In the genomic region with DNA sequence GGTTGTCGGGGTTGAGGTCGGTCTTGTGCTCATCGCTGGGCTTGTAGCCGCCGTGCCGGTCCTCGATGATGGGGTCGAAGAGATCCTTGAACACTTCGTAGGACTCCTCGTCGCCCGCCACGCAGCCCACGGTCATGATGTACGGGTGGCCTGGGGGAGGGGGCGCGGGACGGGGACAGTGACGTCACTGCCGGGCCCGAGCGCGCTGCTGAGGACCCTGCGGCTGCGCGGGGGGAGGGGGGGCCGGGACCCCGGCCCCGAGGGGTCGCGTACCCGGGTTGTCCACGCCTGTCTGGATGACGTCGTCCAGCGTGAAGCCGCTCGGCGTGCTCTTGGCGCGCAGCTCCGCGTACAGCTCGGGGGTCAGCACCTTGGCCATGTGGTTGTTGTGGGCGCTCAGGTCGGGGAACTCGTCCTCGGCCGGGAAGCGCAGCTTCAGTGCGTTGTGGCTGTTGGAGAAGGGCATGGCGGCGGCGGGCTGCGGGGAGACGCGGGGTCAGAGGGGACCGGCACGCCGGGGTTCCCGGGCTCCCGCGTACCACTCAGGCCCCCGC, we compare ENCODE assay signal across 7 cellular contexts. TPM values are rescaled to one million over a fixed set of nuclear protein-coding genes. Genes with fewer than 3 reads are reported as not detected.
DNase-seq lines count a peak whose midpoint lies in the region; ATAC-seq and TF ChIP-seq lines count a peak whose summit lies in the region.

No MANE protein-coding gene starts in this region.

- H4K20me1 ChIP-seq in GM23338 (replicated peaks; ENCODE audit: insufficient read depth) = peaks cover 11% of the 10 kb centered on the region
- H4K20me1 ChIP-seq in neural progenitor cell (ENCODE audit: low read depth) = peaks cover 42% of the 10 kb centered on the region

- H3F3A ChIP-seq in GM23338 (replicated peaks; ENCODE audit: low read depth) (peaks cover 21% of the 10 kb centered on the region), neural progenitor cell (ENCODE audit: low read depth) (peaks cover 55% of the 10 kb centered on the region)

- H3K4me3 ChIP-seq in GM23338 = peak overlapping the region; percentile 90
- H3K4me3 ChIP-seq in esophagus muscularis mucosa = peak overlapping the region; percentile 80 to 91 (median 85)
- H3K4me3 ChIP-seq in neural progenitor cell = peak overlapping the region; percentile 63

- peak; percentile 57 for DNase-seq in GM23338 (ENCODE audit: low spot score)
- peak; percentile 26 for DNase-seq in RPMI8226
- DNase-seq in esophagus muscularis mucosa (ENCODE audit: extremely low spot score) = no peak
- DNase-seq in neural progenitor cell (ENCODE audit: low spot score) = peak; percentile 66
- no peak for DNase-seq in SKM-1 (lab: John Stamatoyannopoulos, UW; ENCODE audit: unreplicated experiment)
- no peak for DNase-seq in omental fat pad (ENCODE audit: low spot score)
- no peak for DNase-seq in stimulated activated CD4-positive, alpha-beta T cell treated with anti-CD3 and anti-CD28 coated beads, Interleukin-2, amount 100 ng/mL, for 48 hours

- H3K9me3 ChIP-seq in esophagus muscularis mucosa (no peaks in the 10 kb centered on the region), neural progenitor cell (ENCODE audit: low read depth) (no peaks in the 10 kb centered on the region)

- 0% methylated on average over 3 of the region's 64 CpGs for WGBS in esophagus muscularis mucosa

- TF ChIP-seq CTCF in GM23338 (conservative IDR thresholded peaks at IDR 0.05; ENCODE audit: low read depth in 2 of 2) = no peak
- TF ChIP-seq CTCF in esophagus muscularis mucosa (IDR thresholded peaks at IDR 0.05) = no peak
- TF ChIP-seq CTCF in neural progenitor cell (IDR thresholded peaks at IDR 0.05) = no peak
- TF ChIP-seq CTCF in omental fat pad (IDR thresholded peaks at IDR 0.05) = no peak

- H3K9me3 Mint-ChIP-seq in GM23338 (peaks cover 4% of the 10 kb centered on the region; the same call in 1 of the 3 replicates), neural progenitor cell (no peaks in the 10 kb centered on the region)

- intact Hi-C loops in esophagus muscularis mucosa (cut with DNase I) = no loop called here

- no peak for TF ChIP-seq EP300 in esophagus muscularis mucosa (IDR thresholded peaks at IDR 0.05)

- H3K27ac ChIP-seq in GM23338 (ENCODE audit: low read depth) (no peak overlapping the region), esophagus muscularis mucosa (replicated peaks in 1 of 4) (peak overlapping the region; percentile 96 to 98 (median 97)), neural progenitor cell (no peak overlapping the region)

- H3K9me2 ChIP-seq in GM23338 (ENCODE audit: insufficient read depth) = no peaks in the 10 kb centered on the region

- H3K4me2 ChIP-seq in GM23338 = peak overlapping the region; percentile 88
- H3K4me2 ChIP-seq in neural progenitor cell = peak overlapping the region; percentile 85

- H3K27ac Mint-ChIP-seq in GM23338 (no peak overlapping the region), neural progenitor cell (no peak overlapping the region)

- TF ChIP-seq POLR2A in esophagus muscularis mucosa (IDR thresholded peaks at IDR 0.05; ENCODE audit: low read depth) = no peak

- H3K4me1 ChIP-seq in GM23338 (ENCODE audit: insufficient read depth) = peaks cover 17% of the 10 kb centered on the region
- H3K4me1 ChIP-seq in esophagus muscularis mucosa = peaks cover 59 to 83% (median 75%) of the 10 kb centered on the region in 4 donors
- peaks cover 43% of the 10 kb centered on the region for H3K4me1 ChIP-seq in neural progenitor cell

- ATAC-seq in GM23338 (no peak), omental fat pad (ENCODE audit: low FRiP score) (no peak)

- H3K4me3 Mint-ChIP-seq in GM23338 (peak overlapping the region; percentile 79), neural progenitor cell (peak overlapping the region; percentile 87)

- H3K36me3 ChIP-seq in GM23338 (ENCODE audit: insufficient read depth) (no peaks in the 10 kb centered on the region; the same call in 1 of the 2 replicates), esophagus muscularis mucosa (peaks cover 3 to 19% (median 12%) of the 10 kb centered on the region in 4 donors), neural progenitor cell (no peaks in the 10 kb centered on the region)

- H3K79me2 ChIP-seq in GM23338 (replicated peaks; ENCODE audit: insufficient read depth) (no peaks in the 10 kb centered on the region), neural progenitor cell (ENCODE audit: low read depth) (peaks cover 10% of the 10 kb centered on the region)

- no peak overlapping the region for H3K9ac ChIP-seq in neural progenitor cell

- H3K27me3 ChIP-seq in GM23338 (ENCODE audit: insufficient read depth) (peaks cover 22% of the 10 kb centered on the region), esophagus muscularis mucosa (peaks cover 0 to 9% (median 4%) of the 10 kb centered on the region in 4 donors), neural progenitor cell (peaks cover 33% of the 10 kb centered on the region)

- H3K4me1 Mint-ChIP-seq in GM23338 (peaks cover 24% of the 10 kb centered on the region), neural progenitor cell (peaks cover 46% of the 10 kb centered on the region)

- H3K27me3 Mint-ChIP-seq in GM23338 (ENCODE audit: insufficient read depth, low read depth, poor library complexity) = peaks cover 33% of the 10 kb centered on the region
- peaks cover 8% of the 10 kb centered on the region for H3K27me3 Mint-ChIP-seq in neural progenitor cell (ENCODE audit: insufficient read depth, low read depth)

- H2AFZ ChIP-seq in GM23338 (no peak overlapping the region), neural progenitor cell (replicated peaks) (no peak overlapping the region)

- H3K36me3 Mint-ChIP-seq in GM23338 (ENCODE audit: low read depth) (peaks cover 14% of the 10 kb centered on the region), neural progenitor cell (peaks cover 6% of the 10 kb centered on the region)

TF ChIP-seq in GM23338, 12 proteins besides CTCF, POLR2A, EP300 and RAD21 (continues in another document):
- no peak for TF ChIP-seq JUNB (IDR thresholded peaks at IDR 0.05; ENCODE audit: unreplicated experiment)
- no peak for TF ChIP-seq NANOG (IDR thresholded peaks at IDR 0.05; ENCODE audit: borderline replicate concordance)
- no peak for TF ChIP-seq ZNF331 (CRISPR knock-in tag; IDR thresholded peaks at IDR 0.05; ENCODE audit: low read depth)
- no peak for TF ChIP-seq ZNF114 (CRISPR knock-in tag; IDR thresholded peaks at IDR 0.05)

RNA-seq across cellular contexts. Expression of a gene that starts 0.5 kb away (rescaled TPM):
- total RNA-seq in GM23338 (2014; rRNA removed; shearing (Covaris generic)) = 504 and 604 TPM in 2 replicates
- polyA plus RNA-seq in GM23338 (2016; fragmentation: Nextera tagmentation; extraction: Ambion mirVana) = 846 and 852 TPM in 2 replicates
- total RNA-seq in esophagus muscularis mucosa (1,000 to 10,000 TPM in 3 of 4 donors, 100 to 1,000 TPM in 1; 917 to 1,843 (median 1,284) TPM), neural progenitor cell (ENCODE audit: low replicate concordance) (54.2 and 173 TPM in 2 replicates), omental fat pad (100 to 1,000 TPM; 173 to 275 (median 217) TPM)

RNA-seq across cellular contexts. Expression of a gene that starts 6.9 kb away (rescaled TPM):
- 22.0 and 28.2 TPM in 2 replicates for total RNA-seq in GM23338 (2014; rRNA removed; shearing (Covaris generic))
- 13.2 and 13.4 TPM in 2 replicates for polyA plus RNA-seq in GM23338 (2016; fragmentation: Nextera tagmentation; extraction: Ambion mirVana)
- total RNA-seq in esophagus muscularis mucosa (10 to 100 TPM; 28.7 to 50.0 (median 35.2) TPM), neural progenitor cell (ENCODE audit: low replicate concordance) (1.2 and 5.6 TPM in 2 replicates), omental fat pad (10 to 100 TPM; 12.4 to 36.0 (median 15.1) TPM)

RNA-seq across cellular contexts. Expression of a gene that starts 40.4 kb away (rescaled TPM):
- total RNA-seq in GM23338 (2014; rRNA removed; shearing (Covaris generic)) = 25.4 and 29.2 TPM in 2 replicates
- polyA plus RNA-seq in GM23338 (2016; fragmentation: Nextera tagmentation; extraction: Ambion mirVana) = 16.4 and 21.1 TPM in 2 replicates
- total RNA-seq in esophagus muscularis mucosa (10 to 100 TPM; 27.4 to 34.7 (median 28.3) TPM), neural progenitor cell (ENCODE audit: low replicate concordance) (19.4 and 59.9 TPM in 2 replicates), omental fat pad (10 to 100 TPM; 29.2 to 51.2 (median 42.9) TPM)

RNA-seq across cellular contexts. Expression of a gene that starts 40.7 kb away (rescaled TPM):
- total RNA-seq in GM23338 (2014; rRNA removed; shearing (Covaris generic)) = 61.3 and 82.6 TPM in 2 replicates
- 129 and 130 TPM in 2 replicates for polyA plus RNA-seq in GM23338 (2016; fragmentation: Nextera tagmentation; extraction: Ambion mirVana)
- total RNA-seq in esophagus muscularis mucosa = 10 to 100 TPM; 26.8 to 46.1 (median 37.6) TPM
- 38.6 and 72.3 TPM in 2 replicates for total RNA-seq in neural progenitor cell (ENCODE audit: low replicate concordance)
- total RNA-seq in omental fat pad = 10 to 100 TPM; 15.3 to 61.5 (median 27.5) TPM

Comparison
In these comparisons a context has a peak if more than half of its experiments do, and no peak if none do; other contexts are left out.
1. DNase-seq: peak in GM23338 (single experiment), RPMI8226 (single experiment) and neural progenitor cell (single experiment); none in esophagus muscularis mucosa (single experiment), SKM-1 (single experiment), omental fat pad (single experiment) and stimulated activated CD4-positive, alpha-beta T cell treated with anti-CD3 and anti-CD28 coated beads, Interleukin-2, amount 100 ng/mL, for 48 hours (0 of 2).
2. H3K27ac ChIP-seq: peak in esophagus muscularis mucosa (4 of 4); none in GM23338 (single experiment) and neural progenitor cell (single experiment).
3. Peak in every context shown above with its lines, with median percentiles within 50 percentile points of each other: H3K4me3 ChIP-seq.